18 cellular contexts compared by ENCODE assay signal in genomic region chr20:63095718-63096654, GRCh38.
DNase-seq lines count a peak whose midpoint lies in the region; ATAC-seq and TF ChIP-seq lines count a peak whose summit lies in the region.
"Had no signal": no experiment of that assay in that cellular context is flagged by ENCODE, and none has a peak within 500 bp of the region (broad histone marks: within the 10 kb centered on the region; RNA-seq: fewer than 3 reads in every experiment).

No MANE protein-coding gene starts in this region.

- H2BK5ac ChIP-seq in H9 (ENCODE audit: insufficient read length, low read length): no peak overlapping the region

- no peak overlapping the region for H2BK20ac ChIP-seq in H9 (ENCODE audit: low read depth, low read length, poor library complexity, severe bottlenecking)

- DNase-seq in BE2C (peak; percentile 2), H9 (peak; percentile 25), dermis blood vessel endothelial cell (peak; percentile 15), mucosa of descending colon (peak in 2 of 3 donors; percentile 25 to 50), NCI-H128 (lab: John Stamatoyannopoulos, UW; ENCODE audit: unreplicated experiment) (no peak), NCI-H2196 treated with DMSO at 0.1 percent for 48 hours (lab: John Stamatoyannopoulos, UW; ENCODE audit: unreplicated experiment) (no peak)
- no peak for DNase-seq in activated CD4-positive, alpha-beta memory T cell treated with anti-CD3 and anti-CD28 coated beads, Interleukin-2, amount 10 ng/mL, durations not matched to agents 7 days and 5 days
- DNase-seq in CD8-positive, alpha-beta T cell: no peak
- DNase-seq: activated CD4-positive, alpha-beta T cell treated with anti-CD3 and anti-CD28 coated beads for 1 hour; DMS79 treated with DMSO at 0.1 percent for 48 hours; effector memory CD4-positive, alpha-beta T cell; KG1; NCI-H1417 treated with DMSO at 0.1 percent for 48 hours; NCI-H524 treated with DMSO at 0.1 percent for 48 hours; PC-3 had no signal

- no CpG with 5 or more reads among the region's 21 CpGs for WGBS in H9 (ENCODE audit: extremely low coverage, insufficient read length, low lambda C conversion rate)

- no peak overlapping the region for H3K4me3 Mint-ChIP-seq in H9
- H3K4me3 Mint-ChIP-seq in activated CD4-positive, alpha-beta memory T cell treated with anti-CD3 and anti-CD28 coated beads, Interleukin-2, amount 10 ng/mL, durations not matched to agents 7 days and 5 days: no peak overlapping the region
- no peak overlapping the region for H3K4me3 Mint-ChIP-seq in CD8-positive, alpha-beta T cell
- H3K4me3 Mint-ChIP-seq: activated T-helper 1 cell treated with anti-CD3 and anti-CD28 coated beads, Interleukin-12 subunit alpha, Interleukin-12 subunit beta, Interleukin-2, Interleukin-4 antibody, amounts not matched to agents 30 ng/mL and 10 ng/mL and 1 ng/mL, durations not matched to agents 14 hours and 24 hours and 36 hours; B cell; brain had no signal

- H3K4me2 ChIP-seq in H9 (ENCODE audit: insufficient read depth, insufficient read length, low read length): no peak overlapping the region

- H3K56ac ChIP-seq in H9 (ENCODE audit: insufficient read length, low read depth, low read length): no peak overlapping the region

- H3K4me1 Mint-ChIP-seq in H9: peaks cover 0 to 2% of the 10 kb centered on the region in 2 experiments; a peak in 2 of 4 replicates
- H3K4me1 Mint-ChIP-seq in activated CD4-positive, alpha-beta memory T cell treated with anti-CD3 and anti-CD28 coated beads, Interleukin-2, amount 10 ng/mL, durations not matched to agents 7 days and 5 days: no peaks in the 10 kb centered on the region
- H3K4me1 Mint-ChIP-seq in CD8-positive, alpha-beta T cell (ENCODE audit: low read depth): peaks cover 6% of the 10 kb centered on the region
- H3K4me1 Mint-ChIP-seq: B cell, brain had no signal

- no peaks in the 10 kb centered on the region for H3K79me2 ChIP-seq in H9 (ENCODE audit: insufficient read depth, low read length)

- H3K23ac ChIP-seq in H9 (ENCODE audit: insufficient read length, low read depth, low read length): no peak overlapping the region

- no peaks in the 10 kb centered on the region; a peak in 1 of 5 replicates for H3K9me3 Mint-ChIP-seq in H9
- H3K9me3 Mint-ChIP-seq in activated CD4-positive, alpha-beta memory T cell treated with anti-CD3 and anti-CD28 coated beads, Interleukin-2, amount 10 ng/mL, durations not matched to agents 7 days and 5 days: no peaks in the 10 kb centered on the region
- H3K9me3 Mint-ChIP-seq in CD8-positive, alpha-beta T cell: no peaks in the 10 kb centered on the region
- H3K9me3 Mint-ChIP-seq: activated T-helper 1 cell treated with anti-CD3 and anti-CD28 coated beads, Interleukin-12 subunit alpha, Interleukin-12 subunit beta, Interleukin-2, Interleukin-4 antibody, amounts not matched to agents 30 ng/mL and 10 ng/mL and 1 ng/mL, durations not matched to agents 14 hours and 24 hours and 36 hours had no signal

- H3K4me1 ChIP-seq in BE2C (no peaks in the 10 kb centered on the region), H9 (ENCODE audit: insufficient read depth, low read length) (peaks cover 3% of the 10 kb centered on the region; the same call in 1 of the 2 replicates), mucosa of descending colon (ENCODE audit: low read depth) (no peaks in the 10 kb centered on the region)
- H3K4me1 ChIP-seq in CD8-positive, alpha-beta T cell (ENCODE audit: insufficient read depth, low read length): peaks cover 7% of the 10 kb centered on the region

- POLR2A ChIA-PET in activated CD4-positive, alpha-beta memory T cell treated with anti-CD3 and anti-CD28 coated beads, Interleukin-2, amount 10 ng/mL, durations not matched to agents 7 days and 5 days (lab: Charles Lee): no interaction called here
- POLR2A ChIA-PET in CD8-positive, alpha-beta T cell (lab: Charles Lee): no interaction called here

- H3K4ac ChIP-seq in H9 (ENCODE audit: low read depth, low read length): no peak overlapping the region

- no peaks in the 10 kb centered on the region for H3K36me3 ChIP-seq in BE2C
- no peaks in the 10 kb centered on the region for H3K36me3 ChIP-seq in mucosa of descending colon (ENCODE audit: low read depth)
- H3K36me3 ChIP-seq in CD8-positive, alpha-beta T cell (ENCODE audit: insufficient read depth, low read length): no peaks in the 10 kb centered on the region

- no peak overlapping the region for H4K8ac ChIP-seq in H9 (replicated peaks; ENCODE audit: insufficient read length, low read depth, low read length)

- H2BK15ac ChIP-seq in H9 (ENCODE audit: low read depth, low read length): no peak overlapping the region

- H2AK5ac ChIP-seq in H9 (ENCODE audit: insufficient read length, low read length): no peak overlapping the region

- no peaks in the 10 kb centered on the region for H3K79me1 ChIP-seq in H9 (ENCODE audit: insufficient read depth, low read depth, low read length, poor library complexity, severe bottlenecking)

- no peak overlapping the region for H2BK120ac ChIP-seq in H9 (ENCODE audit: low read depth, low read length, poor library complexity, severe bottlenecking)

- no peak overlapping the region for H3K9ac ChIP-seq in H9 (ENCODE audit: extremely low read depth, insufficient read length, low read length)

- H3K27me3 ChIP-seq in BE2C: peaks cover 76% of the 10 kb centered on the region
- peaks cover 7% of the 10 kb centered on the region; the same call in 1 of the 2 replicates for H3K27me3 ChIP-seq in H9 (ENCODE audit: insufficient read depth, low read length)
- no peaks in the 10 kb centered on the region for H3K27me3 ChIP-seq in CD8-positive, alpha-beta T cell (ENCODE audit: insufficient read depth, low read length)

- peaks cover 12% of the 10 kb centered on the region for H3K27me3 Mint-ChIP-seq in H9 (ENCODE audit: low read depth)
- H3K27me3 Mint-ChIP-seq in activated CD4-positive, alpha-beta memory T cell treated with anti-CD3 and anti-CD28 coated beads, Interleukin-2, amount 10 ng/mL, durations not matched to agents 7 days and 5 days: peaks cover 2% of the 10 kb centered on the region
- H3K27me3 Mint-ChIP-seq in CD8-positive, alpha-beta T cell (ENCODE audit: low read depth): peaks cover 2% of the 10 kb centered on the region

- no peak overlapping the region for H3T11ph ChIP-seq in H9 (ENCODE audit: low read length)

- H3K18ac ChIP-seq in H9 (ENCODE audit: insufficient read length, low read depth, low read length): no peak overlapping the region

- peak; percentile 83 for ATAC-seq in mucosa of descending colon
- no peak for ATAC-seq in CD8-positive, alpha-beta T cell
- ATAC-seq: PC-3 had no signal

- no peak overlapping the region for H2BK12ac ChIP-seq in H9 (ENCODE audit: insufficient read length, low read depth, low read length)

- H3K27ac ChIP-seq in H9 (ENCODE audit: insufficient read length, low read depth, low read length): no peak overlapping the region
- no peak overlapping the region for H3K27ac ChIP-seq in CD8-positive, alpha-beta T cell (ENCODE audit: low read depth, low read length)

- no peaks in the 10 kb centered on the region for H3K9me3 ChIP-seq in BE2C
- no peaks in the 10 kb centered on the region for H3K9me3 ChIP-seq in H9 (ENCODE audit: control insufficient read depth, low read depth, low read length)
- no peaks in the 10 kb centered on the region for H3K9me3 ChIP-seq in mucosa of descending colon
- no peaks in the 10 kb centered on the region for H3K9me3 ChIP-seq in CD8-positive, alpha-beta T cell (ENCODE audit: low read length)

- H3K36me3 Mint-ChIP-seq in H9 (ENCODE audit: insufficient read depth in 1 of 3, low read depth in 3 of 3): no peaks in the 10 kb centered on the region
- no peaks in the 10 kb centered on the region for H3K36me3 Mint-ChIP-seq in activated CD4-positive, alpha-beta memory T cell treated with anti-CD3 and anti-CD28 coated beads, Interleukin-2, amount 10 ng/mL, durations not matched to agents 7 days and 5 days (ENCODE audit: low read depth)
- H3K36me3 Mint-ChIP-seq in CD8-positive, alpha-beta T cell: no peaks in the 10 kb centered on the region
- H3K36me3 Mint-ChIP-seq: brain had no signal

- H4K5ac ChIP-seq in H9 (ENCODE audit: insufficient read length, low read depth, low read length): no peak overlapping the region

- no peak for TF ChIP-seq CTCF in BE2C (IDR thresholded peaks at IDR 0.05; ENCODE audit: low read depth, low read length)
- no peak for TF ChIP-seq CTCF in H9 (conservative IDR thresholded peaks at IDR 0.05)
- TF ChIP-seq CTCF in mucosa of descending colon (IDR thresholded peaks at IDR 0.05): no peak
- no peak for TF ChIP-seq CTCF in CD8-positive, alpha-beta T cell (IDR thresholded peaks at IDR 0.05)

- no peak overlapping the region for H3K4me3 ChIP-seq in BE2C (ENCODE audit: low read depth, low read length)
- H3K4me3 ChIP-seq in mucosa of descending colon: no peak overlapping the region
- H3K4me3 ChIP-seq in CD8-positive, alpha-beta T cell (ENCODE audit: low read depth, low read length): no peak overlapping the region

- H3K23me2 ChIP-seq in H9 (ENCODE audit: insufficient read length, low read depth, low read length, poor library complexity, severe bottlenecking): no peaks in the 10 kb centered on the region

- H3K27ac Mint-ChIP-seq in H9: no peak overlapping the region
- no peak overlapping the region for H3K27ac Mint-ChIP-seq in activated CD4-positive, alpha-beta memory T cell treated with anti-CD3 and anti-CD28 coated beads, Interleukin-2, amount 10 ng/mL, durations not matched to agents 7 days and 5 days
- no peak overlapping the region for H3K27ac Mint-ChIP-seq in CD8-positive, alpha-beta T cell
- H3K27ac Mint-ChIP-seq: activated T-helper 1 cell treated with anti-CD3 and anti-CD28 coated beads, Interleukin-12 subunit alpha, Interleukin-12 subunit beta, Interleukin-2, Interleukin-4 antibody, amounts not matched to agents 30 ng/mL and 10 ng/mL and 1 ng/mL, durations not matched to agents 14 hours and 24 hours and 36 hours; B cell; brain had no signal

- CTCF ChIA-PET in activated CD4-positive, alpha-beta memory T cell treated with anti-CD3 and anti-CD28 coated beads, Interleukin-2, amount 10 ng/mL, durations not matched to agents 7 days and 5 days (lab: Charles Lee): no interaction called here
- CTCF ChIA-PET in CD8-positive, alpha-beta T cell (lab: Charles Lee): no interaction called here

- no peaks in the 10 kb centered on the region for H4K20me1 ChIP-seq in H9 (ENCODE audit: control insufficient read depth, insufficient read depth, insufficient read length)

- no peak overlapping the region for H2AFZ ChIP-seq in H9 (ENCODE audit: low read length)

- no peak overlapping the region for H3K14ac ChIP-seq in H9 (ENCODE audit: insufficient read depth, low read length)

- intact Hi-C loops in mucosa of descending colon (cut with DNase I, micrococcal nuclease): no loop called here
- intact Hi-C loops in CD8-positive, alpha-beta T cell (cut with DNase I, micrococcal nuclease): no loop called here

- H4K91ac ChIP-seq in H9 (ENCODE audit: insufficient read length, low read depth, low read length): no peak overlapping the region

Comparison
In these comparisons a context has a peak if more than half of its experiments do, and no peak if none do; other contexts are left out.
1. DNase-seq: peak in BE2C (single experiment), H9 (single experiment), dermis blood vessel endothelial cell (single experiment) and mucosa of descending colon (2 of 3); none in NCI-H128 (single experiment), activated CD4-positive, alpha-beta memory T cell treated with anti-CD3 and anti-CD28 coated beads, Interleukin-2, amount 10 ng/mL, durations not matched to agents 7 days and 5 days (single experiment), CD8-positive, alpha-beta T cell (0 of 7) and NCI-H2196 treated with DMSO at 0.1 percent for 48 hours (single experiment).